In the genomic region with DNA sequence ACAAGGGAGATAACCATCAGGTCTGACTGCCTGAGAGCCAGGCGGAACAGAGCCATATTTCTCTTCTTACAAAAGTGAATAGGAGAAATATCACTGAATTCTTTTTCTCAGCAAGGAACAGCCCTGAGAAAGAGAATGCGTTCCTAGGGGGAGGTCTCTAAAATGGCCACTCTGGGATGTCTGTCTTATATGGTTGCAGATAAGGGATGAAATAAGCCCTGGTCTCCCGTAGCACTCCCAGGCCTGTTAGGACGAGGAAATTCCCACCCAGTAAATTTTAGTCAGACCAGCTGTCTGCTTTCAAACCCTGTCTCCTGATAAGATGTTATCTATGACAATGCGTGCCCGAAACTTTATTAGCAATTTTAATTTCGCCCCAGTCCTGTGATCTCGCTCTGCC, we compare ENCODE assay signal across 10 cellular contexts. TPM values are rescaled to one million over a fixed set of nuclear protein-coding genes. Genes with fewer than 3 reads are reported as not detected.
"Had no signal": no experiment of that assay in that cellular context is flagged by ENCODE, and none has a peak within 500 bp of the region (broad histone marks: within the 10 kb centered on the region; RNA-seq: fewer than 3 reads in every experiment).

No MANE protein-coding gene starts in this region.

RNA-seq across cellular contexts. Expression of a gene that starts 35.4 kb away (rescaled TPM):
- total RNA-seq: OCI-LY7, PC-3, PC-9, Peyer's patch, Right ventricle myocardium inferior, Right ventricle myocardium superior, RPMI7951, SJCRH30, SJSA1 had no signal
- polyA plus RNA-seq: SK-N-SH had no signal
